In the genomic region with DNA sequence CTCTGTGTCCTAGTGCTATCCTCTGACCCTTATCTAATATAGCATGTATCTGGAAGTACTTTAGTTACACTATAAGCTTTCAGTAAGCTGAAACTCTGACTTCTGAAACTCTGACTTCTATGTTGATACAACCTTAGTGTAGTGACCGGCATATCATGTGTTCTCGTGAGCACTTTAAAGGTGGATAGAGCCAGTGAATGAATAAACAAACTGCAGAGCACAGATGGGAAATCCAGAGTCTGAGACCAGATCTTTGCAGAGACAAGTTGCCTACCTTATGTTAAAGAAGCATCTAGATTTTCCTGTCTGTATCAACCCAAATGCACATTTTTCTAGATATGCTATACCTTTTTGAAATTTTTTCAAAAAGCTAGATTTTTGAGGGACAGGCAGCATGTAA, we compare ENCODE assay signal across 24 cellular contexts. TPM values are rescaled to one million over a fixed set of nuclear protein-coding genes. Genes with fewer than 3 reads are reported as not detected.
DNase-seq lines count a peak whose midpoint lies in the region; ATAC-seq and TF ChIP-seq lines count a peak whose summit lies in the region.
"Had no signal": no experiment of that assay in that cellular context is flagged by ENCODE, and none has a peak within 500 bp of the region (broad histone marks: within the 10 kb centered on the region; RNA-seq: fewer than 3 reads in every experiment).

No MANE protein-coding gene starts in this region.

- POLR2A ChIA-PET in SK-N-SH (lab: Yijun Ruan, JAX): no interaction called here

- no peaks in the 10 kb centered on the region for H3K9me3 ChIP-seq in SK-N-SH
- no peaks in the 10 kb centered on the region for H3K9me3 ChIP-seq in esophagus (ENCODE audit: control insufficient read depth in 2 of 2, insufficient read depth in 1 of 2, low read depth in 1 of 2, low read length in 1 of 2)
- H3K9me3 ChIP-seq in osteoblast (ENCODE audit: low read depth, low read length): no peaks in the 10 kb centered on the region
- H3K9me3 ChIP-seq in upper lobe of right lung: no peaks in the 10 kb centered on the region
- H3K9me3 ChIP-seq: BLaER1, left lung, pancreas, SJSA1 had no signal

- H3K79me2 ChIP-seq in SK-N-SH (ENCODE audit: insufficient read depth) (peaks cover 27% of the 10 kb centered on the region; the same call in 1 of the 2 replicates), osteoblast (ENCODE audit: insufficient read depth, low read length) (peaks cover 32% of the 10 kb centered on the region)

- no peak for TF ChIP-seq EP300 in SK-N-SH (IDR thresholded peaks at IDR 0.05; ENCODE audit: borderline replicate concordance in 1 of 2, low read depth in 1 of 2, low read length in 1 of 2)

- no peaks in the 10 kb centered on the region for H3K9me2 ChIP-seq in SK-N-SH

- DNase-seq in SK-N-SH (no peak), osteoblast (ENCODE audit: insufficient read length, low spot score, missing footprints) (no peak), upper lobe of right lung (no peak), C1 segment of cervical spinal cord (lab: John Stamatoyannopoulos, UW) (no peak), hepatic stellate cell (ENCODE audit: low spot score) (no peak)
- DNase-seq: activated CD8-positive, alpha-beta T cell treated with anti-CD3 and anti-CD28 coated beads, Interleukin-2, amount 10 ng/mL, durations not matched to agents 7 days and 5 days; activated T-cell treated with anti-CD3 and anti-CD28 coated beads, Interleukin-2, amount 50 U/mL, for 4 hours; Calu3; EL; foreskin melanocyte; left lung; NCI-H2029; NCI-H345; pancreas; stimulated activated CD4-positive, alpha-beta T cell treated with anti-CD3 and anti-CD28 coated beads, Interleukin-4, amount 100 ng/mL, for 1 hour; substantia nigra had no signal

- TF ChIP-seq RAD21 in SK-N-SH (IDR thresholded peaks at IDR 0.05; ENCODE audit: low read length): no peak

- peaks cover 3 to 10% of the 10 kb centered on the region in 2 experiments for H3K36me3 ChIP-seq in SK-N-SH (replicated peaks in 1 of 2; ENCODE audit: control insufficient read depth in 1 of 2, insufficient read depth in 2 of 2, low read length in 1 of 2)
- no peaks in the 10 kb centered on the region for H3K36me3 ChIP-seq in esophagus (ENCODE audit: control insufficient read depth in 2 of 2, insufficient read depth in 2 of 2, low read length in 1 of 2)
- peaks cover 21% of the 10 kb centered on the region for H3K36me3 ChIP-seq in osteoblast (ENCODE audit: insufficient read depth, low read length)
- peaks cover 8% of the 10 kb centered on the region for H3K36me3 ChIP-seq in upper lobe of right lung
- H3K36me3 ChIP-seq: BLaER1, left lung, pancreas had no signal

- CTCF ChIA-PET in SK-N-SH (lab: Yijun Ruan, JAX): interaction anchor here (0.6 to 1.8 kb wide), 6 partner anchors 9 to 268 kb away, joined by 3 to 14 read pairs (median 4); no protein-coding TSS in a partner anchor

- H3K4me3 ChIP-seq in SK-N-SH (ENCODE audit: low read depth in 2 of 2, low read length in 1 of 2) (no peak overlapping the region), esophagus (ENCODE audit: low read depth in 1 of 2, low read length in 2 of 2) (peak overlapping the region in 1 of 2 donors; percentile 40), osteoblast (ENCODE audit: insufficient read depth, low read length) (peak overlapping the region; percentile 31), upper lobe of right lung (peak overlapping the region; percentile 39)
- H3K4me3 ChIP-seq: BLaER1, pancreas, SJSA1, skin epidermis had no signal

- no peak overlapping the region for H3K4me2 ChIP-seq in SK-N-SH
- peak overlapping the region; percentile 8 for H3K4me2 ChIP-seq in osteoblast (ENCODE audit: insufficient read depth, low read length)
- H3K4me2 ChIP-seq: BLaER1, KMS-11 had no signal

- H3K27me3 ChIP-seq in SK-N-SH (ENCODE audit: insufficient read depth) (no peaks in the 10 kb centered on the region), esophagus (ENCODE audit: control insufficient read depth in 1 of 2, insufficient read depth in 2 of 2, low read length in 2 of 2) (no peaks in the 10 kb centered on the region), osteoblast (ENCODE audit: insufficient read depth, low read length) (no peaks in the 10 kb centered on the region), upper lobe of right lung (no peaks in the 10 kb centered on the region)
- H3K27me3 ChIP-seq: BLaER1, left lung, pancreas, SJSA1 had no signal

- H3K4me1 ChIP-seq in SK-N-SH (ENCODE audit: control insufficient read depth in 1 of 2, insufficient read depth in 2 of 2, low read depth in 1 of 2, low read length in 1 of 2): peaks cover 38 to 42% of the 10 kb centered on the region in 2 experiments; a peak in 3 of 4 replicates
- peaks cover 0 to 2% of the 10 kb centered on the region in 2 donors for H3K4me1 ChIP-seq in esophagus (ENCODE audit: control insufficient read depth in 2 of 2, insufficient read depth in 2 of 2, low read length in 1 of 2)
- peaks cover 45% of the 10 kb centered on the region for H3K4me1 ChIP-seq in osteoblast (ENCODE audit: insufficient read depth, low read length)
- H3K4me1 ChIP-seq in upper lobe of right lung: no peaks in the 10 kb centered on the region
- H3K4me1 ChIP-seq: pancreas had no signal

- no peak overlapping the region for H2AFZ ChIP-seq in SK-N-SH (ENCODE audit: low read depth)
- no peak overlapping the region for H2AFZ ChIP-seq in osteoblast (ENCODE audit: low read length)

- intact Hi-C loops in upper lobe of right lung (cut with DNase I): no loop called here

- H4K20me1 ChIP-seq in SK-N-SH (ENCODE audit: insufficient read depth) (no peaks in the 10 kb centered on the region), osteoblast (ENCODE audit: insufficient read depth, low read length) (no peaks in the 10 kb centered on the region)
- H4K20me1 ChIP-seq: BLaER1 had no signal

- peak overlapping the region; percentile 84 to 97; a peak in 2 of 4 replicates for H3K27ac ChIP-seq in SK-N-SH (ENCODE audit: low read depth in 2 of 2, low read length in 1 of 2)
- H3K27ac ChIP-seq in esophagus (ENCODE audit: low read depth in 2 of 2, low read length in 1 of 2): peak overlapping the region; percentile 12 to 71
- H3K27ac ChIP-seq in osteoblast (ENCODE audit: low read depth, low read length): no peak overlapping the region
- peak overlapping the region; percentile 17 for H3K27ac ChIP-seq in upper lobe of right lung
- H3K27ac ChIP-seq: 22Rv1, BLaER1, KMS-11, pancreas had no signal

- TF ChIP-seq CTCF in SK-N-SH (IDR thresholded peaks at IDR 0.05) (no peak), osteoblast (IDR thresholded peaks at IDR 0.05; ENCODE audit: extremely low read depth, low read depth, low read length) (no peak), upper lobe of right lung (IDR thresholded peaks at IDR 0.05) (no peak)

- peaks cover 37% of the 10 kb centered on the region for H3F3A ChIP-seq in SK-N-SH (replicated peaks; ENCODE audit: insufficient read depth)

- H3K9ac ChIP-seq in SK-N-SH: no peak overlapping the region
- H3K9ac ChIP-seq: BLaER1, KMS-11 had no signal

- 97% methylated on average over 2 of the region's 2 CpGs for WGBS in SK-N-SH (ENCODE audit: low lambda C conversion rate)
- WGBS in esophagus, 2 donors: 70 to 84% methylated on average over 2 of the region's 2 CpGs

- ATAC-seq in SK-N-SH treated with all-trans-retinoic acid at 6 μM for 48 hours: no peak
- no peak for ATAC-seq in upper lobe of right lung
- no peak for ATAC-seq in HG02798 (IDR thresholded peaks at IDR 0.05; ENCODE audit: poor library complexity, unreplicated experiment)
- ATAC-seq: activated CD8-positive, alpha-beta T cell treated with anti-CD3 and anti-CD28 coated beads, Interleukin-2, amount 10 ng/mL, durations not matched to agents 7 days and 5 days; activated T-cell treated with anti-CD3 and anti-CD28 coated beads, Interleukin-2, amount 50 U/mL, for 4 hours; left lung; pancreas had no signal

TF ChIP-seq in SK-N-SH, 30 proteins besides CTCF, POLR2A, EP300 and RAD21 (continues in another document):
- TF ChIP-seq, protein P1, sequence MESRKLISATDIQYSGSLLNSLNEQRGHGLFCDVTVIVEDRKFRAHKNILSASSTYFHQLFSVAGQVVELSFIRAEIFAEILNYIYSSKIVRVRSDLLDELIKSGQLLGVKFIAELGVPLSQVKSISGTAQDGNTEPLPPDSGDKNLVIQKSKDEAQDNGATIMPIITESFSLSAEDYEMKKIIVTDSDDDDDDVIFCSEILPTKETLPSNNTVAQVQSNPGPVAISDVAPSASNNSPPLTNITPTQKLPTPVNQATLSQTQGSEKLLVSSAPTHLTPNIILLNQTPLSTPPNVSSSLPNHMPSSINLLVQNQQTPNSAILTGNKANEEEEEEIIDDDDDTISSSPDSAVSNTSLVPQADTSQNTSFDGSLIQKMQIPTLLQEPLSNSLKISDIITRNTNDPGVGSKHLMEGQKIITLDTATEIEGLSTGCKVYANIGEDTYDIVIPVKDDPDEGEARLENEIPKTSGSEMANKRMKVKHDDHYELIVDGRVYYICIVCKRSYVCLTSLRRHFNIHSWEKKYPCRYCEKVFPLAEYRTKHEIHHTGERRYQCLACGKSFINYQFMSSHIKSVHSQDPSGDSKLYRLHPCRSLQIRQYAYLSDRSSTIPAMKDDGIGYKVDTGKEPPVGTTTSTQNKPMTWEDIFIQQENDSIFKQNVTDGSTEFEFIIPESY (IDR thresholded peaks at IDR 0.05; ENCODE audit: borderline replicate concordance, low read depth): no peak

TF ChIP-seq in SK-N-SH treated with all-trans-retinoic acid at 6 μM for 48 hours, 23 proteins besides CTCF, POLR2A, EP300 and RAD21 (continues in another document):
- TF ChIP-seq CSRNP3 (CRISPR knock-in tag; IDR thresholded peaks at IDR 0.05): no peak

RNA-seq across cellular contexts. Expression of gene ACTA2, which starts 3.5 kb away (rescaled TPM):
- polyA plus RNA-seq in SK-N-SH (2012; rRNA removed): 119 and 130 TPM in 2 replicates
- polyA plus RNA-seq in SK-N-SH (2012; cell fraction: cytosol; rRNA removed): 128 and 149 TPM in 2 replicates
- polyA plus RNA-seq in SK-N-SH (2012; cell fraction: nucleus; rRNA removed): 146 and 161 TPM in 2 replicates
- polyA plus RNA-seq in esophagus: 100 to 1,000 TPM; 164 to 713 TPM
- 501 and 855 TPM in 2 replicates for total RNA-seq in osteoblast
- 478 TPM for total RNA-seq in upper lobe of right lung

RNA-seq across cellular contexts. Expression of gene FAS, which starts 41.5 kb away (rescaled TPM):
- polyA plus RNA-seq in SK-N-SH (2012; rRNA removed) (31.5 and 44.2 TPM in 2 replicates), esophagus (10 to 100 TPM in 1 of 2 donors, 1 to 10 TPM in 1; 8.8 to 10.2 TPM)
- polyA plus RNA-seq in SK-N-SH (2012; cell fraction: cytosol; rRNA removed): 37.8 and 39.8 TPM in 2 replicates
- polyA plus RNA-seq in SK-N-SH (2012; cell fraction: nucleus; rRNA removed): 24.3 and 50.5 TPM in 2 replicates
- total RNA-seq in osteoblast (49.6 and 62.5 TPM in 2 replicates), upper lobe of right lung (41.2 TPM)

Comparison
In these comparisons a context has a peak if more than half of its experiments do, and no peak if none do; other contexts are left out.
1. H3K4me3 ChIP-seq: peak in osteoblast (single experiment) and upper lobe of right lung (single experiment); none in SK-N-SH (0 of 2).